21 cellular contexts compared by ENCODE assay signal in the genomic region with DNA sequence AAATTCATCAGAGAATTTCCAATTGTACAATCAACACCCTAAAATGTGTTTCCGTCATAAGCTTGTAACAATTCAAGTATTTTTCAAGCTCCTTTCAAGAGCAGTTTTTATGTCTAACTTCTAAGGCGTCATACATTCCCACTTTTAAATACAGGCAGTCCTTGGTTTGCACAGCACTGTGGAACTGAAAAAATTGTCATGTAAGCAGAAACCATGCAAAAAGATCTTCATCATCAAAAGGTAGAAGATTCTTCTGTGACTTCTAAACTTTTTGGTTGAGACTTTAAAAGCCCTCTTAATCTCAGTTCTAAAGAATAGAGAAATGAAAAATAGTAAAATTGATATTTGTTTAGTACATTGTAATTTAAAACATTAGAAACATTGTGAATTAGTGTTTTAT.
A peak's percentile ranks its signal among the peaks of the same experiment; 100 is the strongest.
DNase-seq lines count a peak whose midpoint lies in the region; ATAC-seq, FAIRE-seq and TF ChIP-seq lines count a peak whose summit lies in the region.
"Had no signal": no experiment of that assay in that cellular context is flagged by ENCODE, and none has a peak within 500 bp of the region (broad histone marks: within the 10 kb centered on the region; RNA-seq: fewer than 3 reads in every experiment).

No MANE protein-coding gene starts in this region.

- in situ Hi-C loops in IMR-90 (cut with MboI; ENCODE audit: low sequenced_read_pairs) (no loop called here), K562 (cut with MboI) (no loop called here)

- POLR2A ChIA-PET in A549 (lab: Yijun Ruan, JAX) = no interaction called here
- POLR2A ChIA-PET in IMR-90 (lab: Charles Lee; ENCODE audit: unreplicated experiment) = no interaction called here
- POLR2A ChIA-PET in K562 (lab: Yijun Ruan, JAX) = no interaction called here

- no peak overlapping the region for H3K4ac ChIP-seq in IMR-90 (ENCODE audit: low read depth, low read length)

- TF ChIP-seq RAD21 in A549 (conservative IDR thresholded peaks at IDR 0.05 in 1 of 2, IDR thresholded peaks at IDR 0.05 in 1 of 2) (no peak), IMR-90 (IDR thresholded peaks at IDR 0.05; ENCODE audit: low read length) (no peak), K562 (CRISPR knock-in tag; conservative IDR thresholded peaks at IDR 0.05 in 1 of 2, IDR thresholded peaks at IDR 0.05 in 1 of 2) (no peak)

- H2BK20ac ChIP-seq in IMR-90 (ENCODE audit: low read depth, low read length) = no peak overlapping the region

- no peaks in the 10 kb centered on the region for H3K36me3 ChIP-seq in IMR-90 (ENCODE audit: control insufficient read depth, insufficient read depth, low read length)
- H3K36me3 ChIP-seq in K562 (ENCODE audit: control insufficient read depth, insufficient read depth, low read length) = no peaks in the 10 kb centered on the region
- H3K36me3 ChIP-seq: BLaER1 treated with 17β-estradiol and CSF1 and Interleukin-3, amounts not matched to agents 10 nM and 100 nM had no signal

- no peak overlapping the region for H2BK15ac ChIP-seq in IMR-90 (ENCODE audit: low read depth, low read length)

- no peak overlapping the region for H3K18ac ChIP-seq in IMR-90 (ENCODE audit: low read depth, low read length)

- H2BK120ac ChIP-seq in IMR-90 (ENCODE audit: low read depth, low read length) = no peak overlapping the region

- no peaks in the 10 kb centered on the region for H3K79me2 ChIP-seq in K562 (ENCODE audit: control insufficient read depth, insufficient read depth, low read length)

- H3K79me1 ChIP-seq in IMR-90 (ENCODE audit: low read depth in 1 of 2, low read length in 2 of 2) = no peaks in the 10 kb centered on the region

- H3K9me3 ChIP-seq in A549 (no peaks in the 10 kb centered on the region), IMR-90 (ENCODE audit: control insufficient read depth, insufficient read depth, low read length) (no peaks in the 10 kb centered on the region), K562 (replicated peaks; ENCODE audit: control insufficient read depth, insufficient read depth, low read depth, low read length) (no peaks in the 10 kb centered on the region)

- H3K4me1 ChIP-seq in A549 (0 out of 3 replicates have a peak, but pooled peaks cover 12% of the 10 kb centered on the region), IMR-90 (ENCODE audit: control insufficient read depth, insufficient read depth, low read length) (no peaks in the 10 kb centered on the region), K562 (replicated peaks in 1 of 2; ENCODE audit: control insufficient read depth in 2 of 2, insufficient read depth in 2 of 2, low read length in 2 of 2) (no peaks in the 10 kb centered on the region)
- H3K4me1 ChIP-seq: BLaER1 treated with 17β-estradiol and CSF1 and Interleukin-3, amounts not matched to agents 10 nM and 100 nM; Caco-2 had no signal

- H3K27ac ChIP-seq in A549 (no peak overlapping the region), IMR-90 (ENCODE audit: insufficient read depth, low read length) (no peak overlapping the region), K562 (ENCODE audit: extremely low read depth, low read depth, low read length) (no peak overlapping the region)
- H3K27ac ChIP-seq: BLaER1 treated with 17β-estradiol and CSF1 and Interleukin-3, amounts not matched to agents 10 nM and 100 nM; C4-2B had no signal

- CTCF ChIA-PET in A549 (lab: Yijun Ruan, JAX) = interaction anchor here (0.8 to 1.5 kb wide), 2 partner anchors 11 to 118 kb away, joined by 3 read pairs; no protein-coding TSS in a partner anchor
- CTCF ChIA-PET in IMR-90 (lab: Yijun Ruan, JAX) = no interaction called here
- CTCF ChIA-PET in K562 (lab: Yijun Ruan, JAX; ENCODE audit: low intra/inter-chr PET ratio) = no interaction called here

- H3K9me1 ChIP-seq in IMR-90 (ENCODE audit: insufficient read depth, low read length) = no peaks in the 10 kb centered on the region
- H3K9me1 ChIP-seq in K562 (ENCODE audit: control insufficient read depth, insufficient read depth, low read length) = no peaks in the 10 kb centered on the region

- no peak for TF ChIP-seq CTCF in A549 (IDR thresholded peaks at IDR 0.05)
- TF ChIP-seq CTCF in IMR-90 (conservative IDR thresholded peaks at IDR 0.05; ENCODE audit: low read depth, low read length) = no peak
- TF ChIP-seq CTCF in K562 (IDR thresholded peaks at IDR 0.05 in 2 of 3, conservative IDR thresholded peaks at IDR 0.05 in 1 of 3; ENCODE audit: insufficient read depth in 2 of 3, low read depth in 1 of 3, low read length in 3 of 3) = no peak

- H2AK9ac ChIP-seq in IMR-90 (replicated peaks; ENCODE audit: low read depth, low read length, poor library complexity) = no peak overlapping the region

- BruUV-seq in IMR-90 (replicated peaks; lab: Mats Ljungman, UMichigan) (no TSS peak), K562 (replicated peaks; lab: Mats Ljungman, UMichigan) (no TSS peak)

- no peak for TF ChIP-seq EP300 in A549 (IDR thresholded peaks at IDR 0.05)
- TF ChIP-seq EP300 in K562 (IDR thresholded peaks at IDR 0.05; ENCODE audit: low read length) = no peak

- H3K56ac ChIP-seq in IMR-90 (ENCODE audit: extremely low read depth, insufficient read depth, low read length) = no peak overlapping the region

- no peak for ATAC-seq in A549
- ATAC-seq in IMR-90 (ENCODE audit: low read depth) = no peak
- no peak for ATAC-seq in K562
- ATAC-seq in HG03432 (IDR thresholded peaks at IDR 0.05; ENCODE audit: unreplicated experiment) = no peak
- ATAC-seq in GM21723 (IDR thresholded peaks at IDR 0.05; ENCODE audit: unreplicated experiment) = no peak
- ATAC-seq: CD8-positive, alpha-beta T cell; GM12878 had no signal

- no peak overlapping the region for H2BK5ac ChIP-seq in IMR-90 (ENCODE audit: low read depth, low read length, poor library complexity, severe bottlenecking)

- H2AFZ ChIP-seq in IMR-90 (replicated peaks; ENCODE audit: low read length, poor library complexity) = no peak overlapping the region
- no peak overlapping the region for H2AFZ ChIP-seq in K562 (ENCODE audit: low read depth, low read length)

- H4K20me1 ChIP-seq in IMR-90 (ENCODE audit: insufficient read depth, low read length) = no peaks in the 10 kb centered on the region
- no peaks in the 10 kb centered on the region for H4K20me1 ChIP-seq in K562 (replicated peaks; ENCODE audit: control insufficient read depth, insufficient read depth, low read length)
- H4K20me1 ChIP-seq: BLaER1 treated with 17β-estradiol and CSF1 and Interleukin-3, amounts not matched to agents 10 nM and 100 nM had no signal

- H2AK5ac ChIP-seq in IMR-90 (ENCODE audit: low read depth, low read length) = no peak overlapping the region

- FAIRE-seq in A549 (lab: Jason Lieb, UNC) (no peak), K562 (lab: Jason Lieb, UNC) (no peak)
- FAIRE-seq: A204.1, D721Med, GM12878, GM18507 had no signal

- H3K9ac ChIP-seq in IMR-90 (ENCODE audit: low read depth, low read length) (no peak overlapping the region), K562 (ENCODE audit: insufficient read depth in 1 of 2, low read depth in 2 of 2, low read length in 2 of 2) (no peak overlapping the region)
- H3K9ac ChIP-seq: BLaER1 treated with 17β-estradiol and CSF1 and Interleukin-3, amounts not matched to agents 10 nM and 100 nM had no signal

- intact Hi-C loops in IMR-90 (cut with micrococcal nuclease) (no loop called here), K562 (cut with micrococcal nuclease) (no loop called here)

- no peak overlapping the region for H3K23ac ChIP-seq in IMR-90 (ENCODE audit: low read depth, low read length)

- H4K5ac ChIP-seq in IMR-90 (ENCODE audit: low read depth, low read length) = no peak overlapping the region

- TF ChIP-seq POLR2A in A549 (IDR thresholded peaks at IDR 0.05; ENCODE audit: low read length) (no peak), IMR-90 (IDR thresholded peaks at IDR 0.05; ENCODE audit: low read depth, low read length) (no peak), K562 (conservative IDR thresholded peaks at IDR 0.05) (no peak)

- H3K4me3 ChIP-seq in A549 (no peak overlapping the region), IMR-90 (ENCODE audit: insufficient read depth, low read depth, low read length) (no peak overlapping the region), K562 (no peak overlapping the region)
- H3K4me3 ChIP-seq: BLaER1 treated with 17β-estradiol and CSF1 and Interleukin-3, amounts not matched to agents 10 nM and 100 nM; GM12878 had no signal

- no peak overlapping the region for H3K14ac ChIP-seq in IMR-90 (replicated peaks; ENCODE audit: low read depth, low read length)

- dilution Hi-C loops in IMR-90 (cut with HindIII; ENCODE audit: low sequenced_read_pairs, unreplicated experiment) = no loop called here

- H3K27me3 ChIP-seq in IMR-90 (ENCODE audit: control insufficient read depth, insufficient read depth, low read length) = peaks cover 4% of the 10 kb centered on the region
- no peaks in the 10 kb centered on the region for H3K27me3 ChIP-seq in K562 (ENCODE audit: control insufficient read depth in 2 of 2, insufficient read depth in 2 of 2, low read length in 2 of 2)
- H3K27me3 ChIP-seq: BLaER1 treated with 17β-estradiol and CSF1 and Interleukin-3, amounts not matched to agents 10 nM and 100 nM had no signal

- no peak overlapping the region for H4K8ac ChIP-seq in IMR-90 (ENCODE audit: low read depth in 2 of 2, low read length in 2 of 2)

- DNase-seq in A549 (ENCODE audit: low read depth in 1 of 2, low spot score in 1 of 2) = no peak
- DNase-seq in IMR-90 = no peak
- no peak for DNase-seq in K562 (ENCODE audit: extremely low read depth in 1 of 4, low spot score in 3 of 4)
- DNase-seq: 8988T; AML-193; Caco-2; Calu3; CD4-positive, alpha-beta T cell; CD8-positive, alpha-beta T cell; DMS79; DND-41; EL; GDM1 had no signal

- H3K4me2 ChIP-seq in A549 = no peak overlapping the region
- H3K4me2 ChIP-seq in IMR-90 (ENCODE audit: low read depth, low read length) = no peak overlapping the region
- H3K4me2 ChIP-seq in K562 (ENCODE audit: insufficient read depth, low read length) = no peak overlapping the region
- H3K4me2 ChIP-seq: BLaER1 treated with 17β-estradiol and CSF1 and Interleukin-3, amounts not matched to agents 10 nM and 100 nM had no signal

- H4K91ac ChIP-seq in IMR-90 (ENCODE audit: insufficient read depth, low read depth, low read length) = no peak overlapping the region

- WGBS in A549 (ENCODE audit: missing lambda C conversion rate) = 78% methylated on average over 2 of the region's 2 CpGs
- no CpG with 5 or more reads among the region's 2 CpGs for WGBS in IMR-90 (ENCODE audit: extremely low coverage in 2 of 2, insufficient read length in 1 of 2), 2 experiments
- WGBS in K562 (ENCODE audit: insufficient coverage, low coverage, missing lambda C conversion rate) = 8% methylated on average over 2 of the region's 2 CpGs

TF ChIP-seq in A549, 52 proteins besides CTCF, POLR2A, EP300 and RAD21:
- TF ChIP-seq CHD4 (IDR thresholded peaks at IDR 0.05; ENCODE audit: borderline replicate concordance) (no peak), MAFK (IDR thresholded peaks at IDR 0.05; ENCODE audit: partially characterized antibody) (peak; percentile 81)

TF ChIP-seq in IMR-90, 13 proteins besides CTCF, POLR2A, EP300 and RAD21:
- TF ChIP-seq MAFK (IDR thresholded peaks at IDR 0.05; ENCODE audit: low read depth, low read length) (peak; percentile 87), NFE2L2 (IDR thresholded peaks at IDR 0.05; ENCODE audit: low read depth, low read length) (no peak)

TF ChIP-seq in K562, 482 proteins besides CTCF, POLR2A, EP300 and RAD21 (continues in another document):
- TF ChIP-seq SIRT6 (IDR thresholded peaks at IDR 0.05; ENCODE audit: low read depth, low read length) (no peak), MAFG (tag; conservative IDR thresholded peaks at IDR 0.05) (peak; percentile 66), MAFF (IDR thresholded peaks at IDR 0.05; ENCODE audit: low read length) (peak; percentile 71)

Comparison
In these comparisons a context has a peak if more than half of its experiments do, and no peak if none do; other contexts are left out.
1. Of the 35 proteins assayed by ChIP-seq in both K562 and A549: peak only in K562: none; only in A549: none; in both: MAFK; in neither: 34.